3 cellular contexts compared by ENCODE assay signal in the genomic region with DNA sequence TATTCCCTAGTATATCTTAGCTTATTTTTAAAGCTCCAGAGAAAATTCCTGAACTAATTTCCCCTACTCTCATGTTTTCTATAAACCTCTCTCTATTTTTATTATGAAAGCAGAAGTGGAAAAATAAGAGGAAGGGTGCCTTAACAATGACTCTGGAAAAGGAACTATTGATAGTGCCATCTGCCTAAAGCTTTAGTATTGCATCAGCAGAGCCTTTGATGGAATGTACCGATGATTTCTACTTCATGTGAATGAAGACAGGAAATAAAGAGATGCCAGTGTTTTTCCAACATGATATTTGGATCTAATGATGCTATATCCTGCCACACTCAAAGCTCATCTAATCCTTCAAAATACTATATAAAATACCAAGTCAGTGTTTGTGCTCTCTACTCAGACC.
TF ChIP-seq lines count a peak whose summit lies in the region.

No MANE protein-coding gene starts in this region.

TF ChIP-seq in IMR-90, 13 proteins besides CTCF, POLR2A, EP300 and RAD21 (continued from another document):
- no peak for TF ChIP-seq RCOR1 (IDR thresholded peaks at IDR 0.05; ENCODE audit: insufficient replicate concordance, low read length)
- no peak for TF ChIP-seq MXI1 (IDR thresholded peaks at IDR 0.05; ENCODE audit: borderline replicate concordance, low read depth, low read length)
- no peak for TF ChIP-seq SMC3 (IDR thresholded peaks at IDR 0.05; ENCODE audit: low read depth, low read length)
- TF ChIP-seq NFE2L2 (IDR thresholded peaks at IDR 0.05; ENCODE audit: low read depth, low read length): no peak
- TF ChIP-seq BHLHE40 (IDR thresholded peaks at IDR 0.05; ENCODE audit: low read depth, low read length): no peak
- TF ChIP-seq MAFK (IDR thresholded peaks at IDR 0.05; ENCODE audit: low read depth, low read length): no peak
- TF ChIP-seq, protein P1, sequence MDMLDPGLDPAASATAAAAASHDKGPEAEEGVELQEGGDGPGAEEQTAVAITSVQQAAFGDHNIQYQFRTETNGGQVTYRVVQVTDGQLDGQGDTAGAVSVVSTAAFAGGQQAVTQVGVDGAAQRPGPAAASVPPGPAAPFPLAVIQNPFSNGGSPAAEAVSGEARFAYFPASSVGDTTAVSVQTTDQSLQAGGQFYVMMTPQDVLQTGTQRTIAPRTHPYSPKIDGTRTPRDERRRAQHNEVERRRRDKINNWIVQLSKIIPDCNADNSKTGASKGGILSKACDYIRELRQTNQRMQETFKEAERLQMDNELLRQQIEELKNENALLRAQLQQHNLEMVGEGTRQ (IDR thresholded peaks at IDR 0.05; ENCODE audit: low read depth, low read length): no peak
- TF ChIP-seq, protein P2, sequence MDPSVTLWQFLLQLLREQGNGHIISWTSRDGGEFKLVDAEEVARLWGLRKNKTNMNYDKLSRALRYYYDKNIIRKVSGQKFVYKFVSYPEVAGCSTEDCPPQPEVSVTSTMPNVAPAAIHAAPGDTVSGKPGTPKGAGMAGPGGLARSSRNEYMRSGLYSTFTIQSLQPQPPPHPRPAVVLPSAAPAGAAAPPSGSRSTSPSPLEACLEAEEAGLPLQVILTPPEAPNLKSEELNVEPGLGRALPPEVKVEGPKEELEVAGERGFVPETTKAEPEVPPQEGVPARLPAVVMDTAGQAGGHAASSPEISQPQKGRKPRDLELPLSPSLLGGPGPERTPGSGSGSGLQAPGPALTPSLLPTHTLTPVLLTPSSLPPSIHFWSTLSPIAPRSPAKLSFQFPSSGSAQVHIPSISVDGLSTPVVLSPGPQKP (IDR thresholded peaks at IDR 0.05; ENCODE audit: borderline replicate concordance, low read depth, low read length): no peak
- TF ChIP-seq RFX5 (IDR thresholded peaks at IDR 0.05; ENCODE audit: low read depth, low read length): no peak
- TF ChIP-seq FOS (IDR thresholded peaks at IDR 0.05; ENCODE audit: low read depth, low read length): no peak

TF ChIP-seq in HEK293T, 16 proteins besides CTCF, POLR2A, EP300 and RAD21 (continued from another document):
- TF ChIP-seq LEF1 (IDR thresholded peaks at IDR 0.05; ENCODE audit: borderline replicate concordance) (no peak), NFRKB (IDR thresholded peaks at IDR 0.05) (no peak), SP1 (IDR thresholded peaks at IDR 0.05) (no peak), ARNT (IDR thresholded peaks at IDR 0.05) (no peak), HDGF (IDR thresholded peaks at IDR 0.05; ENCODE audit: borderline replicate concordance) (no peak), SUZ12 (IDR thresholded peaks at IDR 0.05) (no peak), TARDBP (IDR thresholded peaks at IDR 0.05) (no peak), BHLHE40 (IDR thresholded peaks at IDR 0.05; ENCODE audit: borderline replicate concordance) (no peak), L3MBTL2 (conservative IDR thresholded peaks at IDR 0.05) (no peak), ELF4 (IDR thresholded peaks at IDR 0.05) (no peak)
- TF ChIP-seq, protein P3, sequence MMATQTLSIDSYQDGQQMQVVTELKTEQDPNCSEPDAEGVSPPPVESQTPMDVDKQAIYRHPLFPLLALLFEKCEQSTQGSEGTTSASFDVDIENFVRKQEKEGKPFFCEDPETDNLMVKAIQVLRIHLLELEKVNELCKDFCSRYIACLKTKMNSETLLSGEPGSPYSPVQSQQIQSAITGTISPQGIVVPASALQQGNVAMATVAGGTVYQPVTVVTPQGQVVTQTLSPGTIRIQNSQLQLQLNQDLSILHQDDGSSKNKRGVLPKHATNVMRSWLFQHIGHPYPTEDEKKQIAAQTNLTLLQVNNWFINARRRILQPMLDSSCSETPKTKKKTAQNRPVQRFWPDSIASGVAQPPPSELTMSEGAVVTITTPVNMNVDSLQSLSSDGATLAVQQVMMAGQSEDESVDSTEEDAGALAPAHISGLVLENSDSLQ (IDR thresholded peaks at IDR 0.05): no peak

TF ChIP-seq in WTC11, 78 proteins besides CTCF, POLR2A, EP300 and RAD21 (continued from another document):
- TF ChIP-seq, protein P4, sequence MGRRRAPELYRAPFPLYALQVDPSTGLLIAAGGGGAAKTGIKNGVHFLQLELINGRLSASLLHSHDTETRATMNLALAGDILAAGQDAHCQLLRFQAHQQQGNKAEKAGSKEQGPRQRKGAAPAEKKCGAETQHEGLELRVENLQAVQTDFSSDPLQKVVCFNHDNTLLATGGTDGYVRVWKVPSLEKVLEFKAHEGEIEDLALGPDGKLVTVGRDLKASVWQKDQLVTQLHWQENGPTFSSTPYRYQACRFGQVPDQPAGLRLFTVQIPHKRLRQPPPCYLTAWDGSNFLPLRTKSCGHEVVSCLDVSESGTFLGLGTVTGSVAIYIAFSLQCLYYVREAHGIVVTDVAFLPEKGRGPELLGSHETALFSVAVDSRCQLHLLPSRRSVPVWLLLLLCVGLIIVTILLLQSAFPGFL (CRISPR knock-in tag; IDR thresholded peaks at IDR 0.05; ENCODE audit: borderline replicate concordance): no peak
- TF ChIP-seq ZNF138 (CRISPR knock-in tag; conservative IDR thresholded peaks at IDR 0.05): no peak
- no peak for TF ChIP-seq IRF2 (CRISPR knock-in tag; IDR thresholded peaks at IDR 0.05; ENCODE audit: borderline replicate concordance, low read depth)
- TF ChIP-seq, protein P5, sequence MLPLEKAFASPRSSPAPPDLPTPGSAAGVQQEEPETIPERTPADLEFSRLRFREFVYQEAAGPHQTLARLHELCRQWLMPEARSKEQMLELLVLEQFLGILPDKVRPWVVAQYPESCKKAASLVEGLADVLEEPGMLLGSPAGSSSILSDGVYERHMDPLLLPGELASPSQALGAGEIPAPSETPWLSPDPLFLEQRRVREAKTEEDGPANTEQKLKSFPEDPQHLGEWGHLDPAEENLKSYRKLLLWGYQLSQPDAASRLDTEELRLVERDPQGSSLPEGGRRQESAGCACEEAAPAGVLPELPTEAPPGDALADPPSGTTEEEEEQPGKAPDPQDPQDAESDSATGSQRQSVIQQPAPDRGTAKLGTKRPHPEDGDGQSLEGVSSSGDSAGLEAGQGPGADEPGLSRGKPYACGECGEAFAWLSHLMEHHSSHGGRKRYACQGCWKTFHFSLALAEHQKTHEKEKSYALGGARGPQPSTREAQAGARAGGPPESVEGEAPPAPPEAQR (CRISPR knock-in tag; IDR thresholded peaks at IDR 0.05): no peak
- TF ChIP-seq GRHL2 (CRISPR knock-in tag; IDR thresholded peaks at IDR 0.05; ENCODE audit: insufficient replicate concordance, severe bottlenecking): no peak
- no peak for TF ChIP-seq ZNF121 (CRISPR knock-in tag; IDR thresholded peaks at IDR 0.05)
